Comparison of ENCODE assay signal across 10 cellular contexts in the genomic region with DNA sequence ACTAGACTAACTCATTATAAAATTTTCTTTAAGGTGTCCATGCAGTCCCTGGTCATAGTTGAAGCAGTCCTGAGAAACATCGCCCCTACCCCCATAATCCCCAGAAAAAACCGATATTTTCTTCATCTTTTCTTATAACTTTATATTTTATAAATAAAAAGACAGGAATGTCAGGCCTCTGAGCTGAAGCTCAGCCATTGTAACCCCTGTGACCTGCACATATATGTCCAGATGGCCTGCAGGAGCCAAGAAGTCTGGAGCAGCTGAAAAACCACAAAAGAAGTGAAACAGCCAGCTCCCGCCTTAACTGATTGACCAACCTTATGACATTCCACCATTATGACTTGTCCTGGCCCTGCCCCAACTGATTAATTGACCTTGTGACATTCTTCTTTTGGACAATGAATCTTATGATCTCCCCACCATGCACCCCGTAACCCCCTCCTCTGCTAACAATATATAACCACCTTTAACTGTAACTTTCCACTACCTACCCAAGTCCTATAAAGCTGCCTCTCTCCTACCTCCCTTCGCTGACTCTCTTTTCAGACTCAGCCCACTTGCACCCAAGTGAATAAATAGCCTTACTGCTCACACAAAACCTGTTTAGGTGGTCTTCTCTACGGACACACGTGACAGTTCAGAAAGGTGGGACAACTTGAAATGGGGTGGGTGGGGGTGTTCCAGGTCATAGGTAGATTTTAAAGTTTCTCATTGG. TPM values are rescaled to one million over a fixed set of nuclear protein-coding genes. Genes with fewer than 3 reads are reported as not detected.
DNase-seq lines count a peak whose midpoint lies in the region; TF ChIP-seq lines count a peak whose summit lies in the region.
"Not testable (repeated sequence)": the region's sequence is repeated elsewhere in the genome, so short reads cannot be mapped to it uniquely, and the experiment has no call there.
"Had no signal": no experiment of that assay in that cellular context is flagged by ENCODE, and none has a peak within 500 bp of the region (broad histone marks: within the 10 kb centered on the region; RNA-seq: fewer than 3 reads in every experiment).

No MANE protein-coding gene starts in this region.

- H3K4me3 Mint-ChIP-seq in CD8-positive, alpha-beta memory T cell; HFFc6; endodermal cell: not testable (repeated sequence)

- CTCF ChIA-PET in CD8-positive, alpha-beta memory T cell (lab: Charles Lee): not testable (repeated sequence)

- H3K9me3 ChIP-seq in CD8-positive, alpha-beta memory T cell (ENCODE audit: low read length); MG63; endodermal cell (ENCODE audit: control insufficient read depth, low read length); iPS-20b (ENCODE audit: insufficient read depth, low read depth, low read length); osteoblast (ENCODE audit: low read depth, low read length): not testable (repeated sequence)

- not testable (repeated sequence) for H3K9ac ChIP-seq in endodermal cell (ENCODE audit: extremely low read depth, low read length, poor library complexity, severe bottlenecking); iPS-20b (ENCODE audit: low read depth, low read length)

- H3K4me1 Mint-ChIP-seq in CD8-positive, alpha-beta memory T cell; HFFc6 (ENCODE audit: low read depth): not testable (repeated sequence)
- H3K4me1 Mint-ChIP-seq in endodermal cell: peaks cover 16% of the 10 kb centered on the region

- H4K20me1 ChIP-seq in osteoblast (ENCODE audit: insufficient read depth, low read length): not testable (repeated sequence)

- not testable (repeated sequence) for H3K36me3 Mint-ChIP-seq in CD8-positive, alpha-beta memory T cell; HFFc6 (ENCODE audit: low read depth); endodermal cell (ENCODE audit: low read depth)

- peak overlapping the region; percentile 90 for H3K27ac ChIP-seq in CD8-positive, alpha-beta memory T cell (ENCODE audit: low read depth, low read length)
- not testable (repeated sequence) for H3K27ac ChIP-seq in endodermal cell (ENCODE audit: low read depth, low read length); iPS-20b (ENCODE audit: low read length); osteoblast (ENCODE audit: low read depth, low read length)

- H3K36me3 ChIP-seq in CD8-positive, alpha-beta memory T cell (ENCODE audit: insufficient read depth, low read length); MG63; endodermal cell (ENCODE audit: control insufficient read depth, insufficient read depth, low read length); iPS-20b (ENCODE audit: insufficient read depth, low read depth, low read length); osteoblast (ENCODE audit: insufficient read depth, low read length): not testable (repeated sequence)

- 76 to 100% methylated on average over 1 to 6 of the region's 7 CpGs for WGBS in endodermal cell (ENCODE audit: insufficient coverage in 1 of 2, insufficient read length in 1 of 2), 2 experiments

- H3K27ac Mint-ChIP-seq in CD8-positive, alpha-beta memory T cell; HFFc6: not testable (repeated sequence)
- peak overlapping the region; percentile 23 for H3K27ac Mint-ChIP-seq in endodermal cell

- DNase-seq in CD8-positive, alpha-beta memory T cell; endodermal cell: not testable (repeated sequence)
- DNase-seq in HFFc6 (peak; percentile 11), MG63 (peak; percentile 8), RPMI8226 (peak; percentile 74), amniotic epithelial cell (ENCODE audit: low read depth) (peak; percentile 62), osteoblast (ENCODE audit: insufficient read length, low spot score, missing footprints) (peak; percentile 23)

- H3K4me1 ChIP-seq in CD8-positive, alpha-beta memory T cell (ENCODE audit: insufficient read depth, low read length); endodermal cell (ENCODE audit: control insufficient read depth, insufficient read depth, low read length); osteoblast (ENCODE audit: insufficient read depth, low read length): not testable (repeated sequence)
- H3K4me1 ChIP-seq in iPS-20b (ENCODE audit: insufficient read depth, low read length): peaks cover 29% of the 10 kb centered on the region

- not testable (repeated sequence) for H3K27me3 Mint-ChIP-seq in CD8-positive, alpha-beta memory T cell; HFFc6 (ENCODE audit: insufficient read depth)
- peaks cover 10% of the 10 kb centered on the region for H3K27me3 Mint-ChIP-seq in endodermal cell (ENCODE audit: insufficient read depth)

- not testable (repeated sequence) for TF ChIP-seq CTCF in HFFc6 (IDR thresholded peaks at IDR 0.05); endodermal cell (conservative IDR thresholded peaks at IDR 0.05); osteoblast (IDR thresholded peaks at IDR 0.05; ENCODE audit: extremely low read depth, low read depth, low read length)

- not testable (repeated sequence) for H2AFZ ChIP-seq in osteoblast (ENCODE audit: low read length)

- POLR2A ChIA-PET in CD8-positive, alpha-beta memory T cell (lab: Charles Lee): not testable (repeated sequence)

- H3K9me3 Mint-ChIP-seq in CD8-positive, alpha-beta memory T cell; HFFc6: not testable (repeated sequence)
- H3K9me3 Mint-ChIP-seq in endodermal cell: peaks cover 10% of the 10 kb centered on the region

- H3K27me3 ChIP-seq in CD8-positive, alpha-beta memory T cell (ENCODE audit: insufficient read depth, low read length, poor library complexity, severe bottlenecking); MG63; endodermal cell (ENCODE audit: control insufficient read depth, insufficient read depth, low read length, poor library complexity, severe bottlenecking); osteoblast (ENCODE audit: insufficient read depth, low read length): not testable (repeated sequence)
- H3K27me3 ChIP-seq in iPS-20b (ENCODE audit: insufficient read depth, low read length): peaks cover 41% of the 10 kb centered on the region

- H3K79me2 ChIP-seq in osteoblast (ENCODE audit: insufficient read depth, low read length): not testable (repeated sequence)

- H3K4me2 ChIP-seq in osteoblast (ENCODE audit: insufficient read depth, low read length): not testable (repeated sequence)

- H3K4me3 ChIP-seq in CD8-positive, alpha-beta memory T cell (ENCODE audit: low read length); MG63; endodermal cell (ENCODE audit: low read length); osteoblast (ENCODE audit: insufficient read depth, low read length): not testable (repeated sequence)
- 0 out of 2 replicates have a peak overlapping the region, but pooled peaks have one; percentile 6 for H3K4me3 ChIP-seq in iPS-20b (ENCODE audit: low read length)

RNA-seq across cellular contexts. Expression of a gene that starts 10.3 kb away (rescaled TPM):
- 10 to 100 TPM; 27.9 to 32.0 TPM for total RNA-seq in CD8-positive, alpha-beta memory T cell
- 25.8 TPM for polyA plus RNA-seq in CD8-positive, alpha-beta memory T cell
- total RNA-seq in HFFc6 (2021; fragmentation: NEBNext Ultra II Directional; extraction: Animal tissue kit (Norgen Biotek cat#: 25700)): not detected
- not detected in 2 replicates for total RNA-seq in MG63 (2014; rRNA removed; shearing (Covaris generic); ENCODE audit: low replicate concordance)
- total RNA-seq in endodermal cell (10 to 100 TPM in 1 of 2 donors, under 1 TPM in 1; 0.77 to 27.0 TPM), osteoblast (1.8 and 4.0 TPM in 2 replicates)
- polyA plus RNA-seq in endodermal cell (2013, experiment 1 of 2): 24.5 TPM
- polyA plus RNA-seq in endodermal cell (2013, experiment 2 of 2): 22.8 TPM

RNA-seq across cellular contexts. Expression of a gene that starts 10.5 kb away (rescaled TPM):
- 1 to 10 TPM; 4.5 to 6.6 TPM for total RNA-seq in CD8-positive, alpha-beta memory T cell
- polyA plus RNA-seq in CD8-positive, alpha-beta memory T cell: 4.7 TPM
- total RNA-seq in HFFc6 (2021; fragmentation: NEBNext Ultra II Directional; extraction: Animal tissue kit (Norgen Biotek cat#: 25700)): not detected
- total RNA-seq in MG63 (2014; rRNA removed; shearing (Covaris generic); ENCODE audit: low replicate concordance): not detected in 2 replicates
- under 1 TPM in 1 of 2 donors, not detected in 1; 0.92 TPM for total RNA-seq in endodermal cell
- 0.46 TPM for polyA plus RNA-seq in endodermal cell (2013, experiment 1 of 2)
- 0.25 TPM for polyA plus RNA-seq in endodermal cell (2013, experiment 2 of 2)
- total RNA-seq in osteoblast: 1.8 and 3.8 TPM in 2 replicates

RNA-seq across cellular contexts. Expression of a gene that starts 28.6 kb away (rescaled TPM):
- not detected for total RNA-seq in CD8-positive, alpha-beta memory T cell
- not detected for polyA plus RNA-seq in CD8-positive, alpha-beta memory T cell
- total RNA-seq in HFFc6 (2021; fragmentation: NEBNext Ultra II Directional; extraction: Animal tissue kit (Norgen Biotek cat#: 25700)): under 1 TPM in 2 of 6 experiments, not detected in 4; 0.28 to 0.39 TPM
- not detected in 2 replicates for total RNA-seq in MG63 (2014; rRNA removed; shearing (Covaris generic); ENCODE audit: low replicate concordance)
- 10 to 100 TPM; 32.2 to 48.2 TPM for total RNA-seq in endodermal cell
- polyA plus RNA-seq in endodermal cell (2013, experiment 1 of 2): 31.3 TPM
- polyA plus RNA-seq in endodermal cell (2013, experiment 2 of 2): 24.1 TPM
- 18.3 and 26.1 TPM in 2 replicates for total RNA-seq in osteoblast
- total RNA-seq: A673; activated CD4-positive, alpha-beta memory T cell treated with anti-CD3 and anti-CD28 coated beads, Interleukin-2, amount 10 ng/mL, durations not matched to agents 7 days and 5 days had no signal

RNA-seq across cellular contexts. Expression of a gene that starts 55.8 kb away (rescaled TPM):
- 10 to 100 TPM; 57.0 to 58.2 TPM for total RNA-seq in CD8-positive, alpha-beta memory T cell
- 60.8 TPM for polyA plus RNA-seq in CD8-positive, alpha-beta memory T cell
- 10 to 100 TPM; 68.8 to 78.3 (median 75.5) TPM for total RNA-seq in HFFc6 (2021; fragmentation: NEBNext Ultra II Directional; extraction: Animal tissue kit (Norgen Biotek cat#: 25700))
- 43.6 and 64.7 TPM in 2 replicates for total RNA-seq in MG63 (2014; rRNA removed; shearing (Covaris generic); ENCODE audit: low replicate concordance)
- total RNA-seq in endodermal cell (10 to 100 TPM; 85.4 to 94.4 TPM), osteoblast (53.6 and 57.5 TPM in 2 replicates)
- polyA plus RNA-seq in endodermal cell (2013, experiment 1 of 2): 136 TPM
- polyA plus RNA-seq in endodermal cell (2013, experiment 2 of 2): 119 TPM

Comparison
In these comparisons a context has a peak if more than half of its experiments do, and no peak if none do; other contexts are left out.
1. RNA of a gene that starts 28.6 kb away (total RNA-seq): 32.2 to 48.2 TPM in endodermal cell and 18.3 to 26.1 TPM in osteoblast; 0.28 to 0.39 TPM in HFFc6, not detected in CD8-positive, alpha-beta memory T cell and not detected in MG63; every median in the first group is over 10 times any median in the second.